Comparison of ENCODE assay signal across 1 cellular context in genomic region chr3:133745981-133746721, GRCh38.
A peak's percentile ranks its signal among the peaks of the same experiment; 100 is the strongest.
TF ChIP-seq lines count a peak whose summit lies in the region.

TF (plus strand) TSS chr3:133746393; CDS start chr3:133746441, 48 bp downstream.

TF ChIP-seq in HepG2, 621 proteins besides CTCF, POLR2A, EP300 and RAD21 (continued from another document and continues in another):
- TF ChIP-seq IKZF5 (CRISPR knock-in tag; IDR thresholded peaks at IDR 0.05): peak; percentile 88
- TF ChIP-seq SMAD9 (CRISPR knock-in tag; IDR thresholded peaks at IDR 0.05): no peak
- no peak for TF ChIP-seq EZH2 (conservative IDR thresholded peaks at IDR 0.05; ENCODE audit: low read depth, low read length)
- TF ChIP-seq ZNF792 (CRISPR knock-in tag; IDR thresholded peaks at IDR 0.05): peak; percentile 91
- peak; percentile 97 for TF ChIP-seq MEF2D (CRISPR knock-in tag; IDR thresholded peaks at IDR 0.05)
- TF ChIP-seq DZIP1 (CRISPR knock-in tag; IDR thresholded peaks at IDR 0.05): peak; percentile 80; the same call in 1 of the 2 replicates
- no peak for TF ChIP-seq ZMAT5 (CRISPR knock-in tag; IDR thresholded peaks at IDR 0.05; ENCODE audit: borderline replicate concordance, low read depth)
- TF ChIP-seq CEBPG (CRISPR knock-in tag; IDR thresholded peaks at IDR 0.05): peak; percentile 98
- peak; percentile 75; the same call in 1 of the 2 replicates for TF ChIP-seq HOXA5 (CRISPR knock-in tag; IDR thresholded peaks at IDR 0.05)
- TF ChIP-seq ELF3 (CRISPR knock-in tag; IDR thresholded peaks at IDR 0.05): peak; percentile 68; the same call in 1 of the 2 replicates
- peak; percentile 99 for TF ChIP-seq CBX1 (IDR thresholded peaks at IDR 0.05; ENCODE audit: low read depth)
- peak; percentile 54; the same call in 1 of the 2 replicates for TF ChIP-seq MLX (CRISPR knock-in tag; IDR thresholded peaks at IDR 0.05)
- no peak for TF ChIP-seq ZNF207 (IDR thresholded peaks at IDR 0.05; ENCODE audit: borderline replicate concordance)
- TF ChIP-seq ZNF724P (CRISPR knock-in tag; IDR thresholded peaks at IDR 0.05; ENCODE audit: borderline replicate concordance): peak; percentile 90; the same call in 1 of the 2 replicates
- TF ChIP-seq ATF2 (CRISPR knock-in tag; IDR thresholded peaks at IDR 0.05): peak; percentile 95
- peak; percentile 90; the same call in 1 of the 2 replicates for TF ChIP-seq SMYD3 (CRISPR knock-in tag; IDR thresholded peaks at IDR 0.05)
- TF ChIP-seq NFIC (IDR thresholded peaks at IDR 0.05; ENCODE audit: low read length): peak; percentile 62; the same call in 1 of the 2 replicates
- TF ChIP-seq ZBTB34 (CRISPR knock-in tag; IDR thresholded peaks at IDR 0.05): peak; percentile 91
- TF ChIP-seq E2F5 (CRISPR knock-in tag; conservative IDR thresholded peaks at IDR 0.05): peak; percentile 59
- peak; percentile 76 for TF ChIP-seq MXD3 (CRISPR knock-in tag; IDR thresholded peaks at IDR 0.05)
- TF ChIP-seq ZNF382 (CRISPR knock-in tag; IDR thresholded peaks at IDR 0.05; ENCODE audit: borderline replicate concordance): no peak
- TF ChIP-seq BRD4 (CRISPR knock-in tag; IDR thresholded peaks at IDR 0.05): peak; percentile 70; the same call in 1 of the 2 replicates
- TF ChIP-seq KLF12 (CRISPR knock-in tag; IDR thresholded peaks at IDR 0.05; ENCODE audit: borderline replicate concordance): peak; percentile 50
- TF ChIP-seq RFX1 (IDR thresholded peaks at IDR 0.05): no peak
- TF ChIP-seq GABPA (IDR thresholded peaks at IDR 0.05; ENCODE audit: low read depth, low read length): no peak
- no peak for TF ChIP-seq GABPA (CRISPR knock-in tag; IDR thresholded peaks at IDR 0.05; ENCODE audit: low read depth)
- peak; percentile 75; the same call in 1 of the 2 replicates for TF ChIP-seq AHR (CRISPR knock-in tag; IDR thresholded peaks at IDR 0.05)
- peak; percentile 92 for TF ChIP-seq ZNF292 (CRISPR knock-in tag; IDR thresholded peaks at IDR 0.05; ENCODE audit: borderline replicate concordance, low read depth)
- peak; percentile 84; the same call in 1 of the 2 replicates for TF ChIP-seq CREM (IDR thresholded peaks at IDR 0.05)
- no peak for TF ChIP-seq CREM (CRISPR knock-in tag; IDR thresholded peaks at IDR 0.05)
- TF ChIP-seq CEBPZ (IDR thresholded peaks at IDR 0.05; ENCODE audit: low read length): no peak
- no peak for TF ChIP-seq TRIM22 (IDR thresholded peaks at IDR 0.05)
- peak; percentile 95 for TF ChIP-seq ZNF354B (CRISPR knock-in tag; IDR thresholded peaks at IDR 0.05)
- TF ChIP-seq GTF3A (CRISPR knock-in tag; conservative IDR thresholded peaks at IDR 0.05): peak; percentile 98
- TF ChIP-seq SP5 (CRISPR knock-in tag; IDR thresholded peaks at IDR 0.05; ENCODE audit: borderline replicate concordance, low read depth): peak; percentile 96
- TF ChIP-seq NFE2 (CRISPR knock-in tag; IDR thresholded peaks at IDR 0.05): no peak
- TF ChIP-seq BCL6 (CRISPR knock-in tag; IDR thresholded peaks at IDR 0.05): peak; percentile 97
- no peak for TF ChIP-seq PAF1 (CRISPR knock-in tag; IDR thresholded peaks at IDR 0.05)
- TF ChIP-seq YEATS4 (CRISPR knock-in tag; IDR thresholded peaks at IDR 0.05; ENCODE audit: borderline replicate concordance): peak; percentile 83
